26 cellular contexts compared by ENCODE assay signal in genomic region chr6:31765559-31765909, GRCh38. TPM values are rescaled to one million over a fixed set of nuclear protein-coding genes. Genes with fewer than 3 reads are reported as not detected.
"Had no signal": no experiment of that assay in that cellular context is flagged by ENCODE, and none has a peak within 500 bp of the region (broad histone marks: within the 10 kb centered on the region; RNA-seq: fewer than 3 reads in every experiment).

No MANE protein-coding gene starts in this region.

- H3K9me3 Mint-ChIP-seq: activated naive CD4-positive, alpha-beta T cell treated with anti-CD3 and anti-CD28 coated beads, Interleukin-2, amount 50 U/mL, for 24 hours; activated T-helper 1 cell treated with anti-CD3 and anti-CD28 coated beads, Interleukin-12 subunit alpha, Interleukin-12 subunit beta, Interleukin-2, Interleukin-4 antibody, amounts not matched to agents 30 ng/mL and 10 ng/mL and 1 ng/mL, durations not matched to agents 14 hours and 24 hours and 36 hours; effector memory CD8-positive, alpha-beta T cell; natural killer cell; type B pancreatic cell had no signal

- H3K4me3 ChIP-seq: pancreas had no signal

- H3K27ac Mint-ChIP-seq: activated naive CD4-positive, alpha-beta T cell treated with anti-CD3 and anti-CD28 coated beads, Interleukin-2, amount 50 U/mL, for 24 hours; activated T-helper 1 cell treated with anti-CD3 and anti-CD28 coated beads, Interleukin-12 subunit alpha, Interleukin-12 subunit beta, Interleukin-2, Interleukin-4 antibody, amounts not matched to agents 30 ng/mL and 10 ng/mL and 1 ng/mL, durations not matched to agents 14 hours and 24 hours and 36 hours; natural killer cell; type B pancreatic cell had no signal

- H3K27me3 ChIP-seq: neutrophil, pancreas, right atrium auricular region, vagina had no signal

- H3K27me3 Mint-ChIP-seq: activated naive CD4-positive, alpha-beta T cell treated with anti-CD3 and anti-CD28 coated beads, Interleukin-2, amount 50 U/mL, for 24 hours; brain; effector memory CD8-positive, alpha-beta T cell; type B pancreatic cell had no signal

- DNase-seq: activated CD4-positive, alpha-beta T cell treated with anti-CD3 and anti-CD28 coated beads for 1 hour; activated CD4-positive, alpha-beta T cell treated with anti-CD3 and anti-CD28 coated beads, Interleukin-2, amount 50 U/mL, for 1 hour; activated CD8-positive, alpha-beta T cell treated with anti-CD3 and anti-CD28 coated beads, Interleukin-2, amount 10 ng/mL, durations not matched to agents 7 days and 5 days; activated gamma-delta T cell treated with Interleukin-2 at 50 U/mL for 16 hours; aorta; dermis blood vessel endothelial cell; effector memory CD8-positive, alpha-beta T cell; glutamatergic neuron; hippocampal formation; left ventricle myocardium inferior; midbrain; natural killer cell; psoas muscle; stimulated activated CD4-positive, alpha-beta T cell treated with anti-CD3 and anti-CD28 coated beads, Interleukin-12 subunit alpha, Interleukin-12 subunit beta, amount 100 ng/mL, for 4 hours; stimulated activated CD4-positive, alpha-beta T cell treated with anti-CD3 and anti-CD28 coated beads, Interleukin-4, amount 100 ng/mL, for 4 hours; WERI-Rb-1 had no signal

- H3K4me3 Mint-ChIP-seq: activated CD8-positive, alpha-beta T cell treated with anti-CD3 and anti-CD28 coated beads, Interleukin-2, amount 10 ng/mL, durations not matched to agents 7 days and 5 days; activated naive CD4-positive, alpha-beta T cell treated with anti-CD3 and anti-CD28 coated beads, Interleukin-2, amount 50 U/mL, for 24 hours; activated T-helper 1 cell treated with anti-CD3 and anti-CD28 coated beads, Interleukin-12 subunit alpha, Interleukin-12 subunit beta, Interleukin-2, Interleukin-4 antibody, amounts not matched to agents 30 ng/mL and 10 ng/mL and 1 ng/mL, durations not matched to agents 14 hours and 24 hours and 36 hours; brain; effector memory CD8-positive, alpha-beta T cell; natural killer cell had no signal

- H3K4me1 ChIP-seq: pancreas, psoas muscle, vagina had no signal

- ATAC-seq: activated CD8-positive, alpha-beta T cell treated with anti-CD3 and anti-CD28 coated beads, Interleukin-2, amount 10 ng/mL, durations not matched to agents 7 days and 5 days; effector memory CD8-positive, alpha-beta T cell; natural killer cell; psoas muscle had no signal

- H3K27ac ChIP-seq: esophagus muscularis mucosa, left ventricle myocardium inferior, neutrophil, pancreas, psoas muscle, right atrium auricular region, thoracic aorta, vagina, WERI-Rb-1 had no signal

- H3K36me3 Mint-ChIP-seq: natural killer cell had no signal

- H3K36me3 ChIP-seq: esophagus muscularis mucosa, pancreas, right atrium auricular region, thoracic aorta, vagina, WERI-Rb-1 had no signal

- H3K9me3 ChIP-seq: esophagus muscularis mucosa, left ventricle myocardium inferior, neutrophil, pancreas, psoas muscle, right atrium auricular region, thoracic aorta, vagina had no signal

RNA-seq across cellular contexts. Expression of gene SAPCD1, which starts 3.1 kb away (rescaled TPM):
- total RNA-seq: left ventricle myocardium inferior, right atrium auricular region, vagina had no signal
